Comparison of ENCODE assay signal across 31 cellular contexts in the genomic region with DNA sequence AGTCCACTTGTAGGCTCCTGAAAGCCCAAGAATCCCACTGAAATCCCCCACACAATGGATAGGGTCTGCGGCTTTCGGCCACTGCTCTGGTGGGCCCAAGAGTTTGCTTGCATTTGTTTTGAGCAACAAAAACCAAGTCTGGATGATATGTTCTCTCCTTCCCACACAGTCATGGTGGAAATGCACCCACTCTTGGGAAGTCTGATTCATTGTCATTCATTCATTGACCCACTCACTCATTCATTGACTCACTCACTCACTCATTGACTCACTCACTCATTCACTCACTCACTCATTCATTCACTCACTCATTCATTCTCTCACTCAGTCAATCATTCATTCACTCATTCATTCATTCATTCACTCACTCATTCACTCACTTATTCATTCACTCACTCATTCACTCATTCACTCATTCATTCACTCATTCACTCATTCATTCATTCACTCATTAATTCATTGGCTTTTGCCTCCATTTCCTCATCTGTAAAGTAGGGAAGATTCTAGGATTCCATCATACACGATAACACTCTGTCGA. TPM values are rescaled to one million over a fixed set of nuclear protein-coding genes. Genes with fewer than 3 reads are reported as not detected.
"Had no signal": no experiment of that assay in that cellular context is flagged by ENCODE, and none has a peak within 500 bp of the region (broad histone marks: within the 10 kb centered on the region; RNA-seq: fewer than 3 reads in every experiment).

No MANE protein-coding gene starts in this region.

- H3K27ac ChIP-seq: ascending aorta, body of pancreas, RWPE1, SJCRH30, VCaP had no signal

- H3K4me3 ChIP-seq: ascending aorta, body of pancreas, MG63, SJCRH30 had no signal

- H3K4me2 ChIP-seq: SK-N-SH had no signal

- ATAC-seq: activated CD8-positive, alpha-beta T cell treated with anti-CD3 and anti-CD28 coated beads, Interleukin-2, amount 10 ng/mL, durations not matched to agents 7 days and 5 days; body of pancreas; Panc1 had no signal

- H3K27me3 ChIP-seq: ascending aorta, body of pancreas, MG63, SJCRH30 had no signal

- H3K9me3 ChIP-seq: ascending aorta, body of pancreas, MG63, SJCRH30, SK-N-SH had no signal

- H3K9ac ChIP-seq: SK-N-SH had no signal

- DNase-seq: activated CD4-positive, alpha-beta T cell treated with anti-CD3 and anti-CD28 coated beads for 4 hours; activated CD4-positive, alpha-beta T cell treated with anti-CD3 and anti-CD28 coated beads, Interleukin-2, amount 50 U/mL, for 4 hours; activated CD8-positive, alpha-beta memory T cell treated with anti-CD3 and anti-CD28 coated beads, Interleukin-2, amount 50 U/mL, for 48 hours; activated CD8-positive, alpha-beta T cell treated with anti-CD3 and anti-CD28 coated beads, Interleukin-2, amount 10 ng/mL, durations not matched to agents 7 days and 5 days; activated effector memory CD4-positive, alpha-beta T cell treated with anti-CD3 and anti-CD28 coated beads, Interleukin-2, amount 50 U/mL, for 16 hours; activated naive CD4-positive, alpha-beta T cell treated with anti-CD3 and anti-CD28 coated beads for 36 hours; activated T-cell treated with anti-CD3 and anti-CD28 coated beads, Interleukin-2, amount 50 U/mL, for 48 hours; body of pancreas; central memory CD4-positive, alpha-beta T cell; MG63; MV-4-11; NCI-H1092 treated with DMSO at 0.1 percent for 48 hours; NCI-H1417 treated with DMSO at 0.1 percent for 48 hours; NCI-H1694; NCI-H2029 treated with DMSO at 0.1 percent for 48 hours; NCI-H345; NCI-H510A; NCI-H526 treated with DMSO at 0.1 percent for 48 hours; NK-92 treated with Interleukin-12 subunit alpha and Interleukin-12 subunit beta, amount 100 ng/mL, for 24 hours; OCI-M1; Right ventricle myocardium superior; SJCRH30; SK-N-SH; T-helper 1 cell had no signal

- H3K4me1 ChIP-seq: ascending aorta, body of pancreas, SJCRH30 had no signal

- H3K4me3 Mint-ChIP-seq: activated CD8-positive, alpha-beta T cell treated with anti-CD3 and anti-CD28 coated beads, Interleukin-2, amount 10 ng/mL, durations not matched to agents 7 days and 5 days; activated naive CD4-positive, alpha-beta T cell treated with anti-CD3 and anti-CD28 coated beads for 36 hours had no signal

- FAIRE-seq: bronchial epithelial cell had no signal

- H3K36me3 ChIP-seq: ascending aorta, MG63, SJCRH30 had no signal

- H3K27ac Mint-ChIP-seq: activated CD8-positive, alpha-beta T cell treated with anti-CD3 and anti-CD28 coated beads, Interleukin-2, amount 10 ng/mL, durations not matched to agents 7 days and 5 days; activated naive CD4-positive, alpha-beta T cell treated with anti-CD3 and anti-CD28 coated beads for 36 hours had no signal

RNA-seq across cellular contexts. Expression of gene CA5A, which starts 2.2 kb away (rescaled TPM):
- total RNA-seq: activated CD8-positive, alpha-beta T cell treated with anti-CD3 and anti-CD28 coated beads, Interleukin-2, amount 10 ng/mL, durations not matched to agents 7 days and 5 days; activated naive CD4-positive, alpha-beta T cell treated with anti-CD3 and anti-CD28 coated beads for 36 hours; ascending aorta; body of pancreas; bronchial epithelial cell; chondrocyte; Right ventricle myocardium superior; SJCRH30; T-helper 2 cell treated with Interferon-gamma antibody and Interleukin-4, amounts not matched to agents 100 ng/mL and 5 ng/mL, for 36 hours had no signal
- polyA plus RNA-seq: SK-N-SH had no signal
